In genomic region chr1:172356620-172357019, GRCh38 we compare ENCODE assay signal across 7 cellular contexts.
DNase-seq lines count a peak whose midpoint lies in the region; TF ChIP-seq lines count a peak whose summit lies in the region.

No MANE protein-coding gene starts in this region.

- no peaks in the 10 kb centered on the region for H3K9me3 Mint-ChIP-seq in activated naive CD4-positive, alpha-beta T cell treated with anti-CD3 and anti-CD28 coated beads for 36 hours

- peaks cover 56% of the 10 kb centered on the region for H3F3A ChIP-seq in GM23248 (ENCODE audit: insufficient read depth)
- peaks cover 44% of the 10 kb centered on the region for H3F3A ChIP-seq in SK-N-SH (replicated peaks; ENCODE audit: insufficient read depth)

- H4K20me1 ChIP-seq in GM23248 (ENCODE audit: insufficient read depth): no peaks in the 10 kb centered on the region
- no peaks in the 10 kb centered on the region for H4K20me1 ChIP-seq in SK-N-SH (ENCODE audit: insufficient read depth)

- H3K4me1 ChIP-seq in GM23248 (ENCODE audit: insufficient read depth) (peaks cover 65% of the 10 kb centered on the region), SK-N-SH (ENCODE audit: control insufficient read depth in 1 of 2, insufficient read depth in 2 of 2, low read depth in 1 of 2, low read length in 1 of 2) (peaks cover 58 to 66% of the 10 kb centered on the region in 2 experiments; a peak in 3 of 4 replicates), skeletal muscle satellite cell (ENCODE audit: control insufficient read depth, insufficient read depth, low read length) (peaks cover 64% of the 10 kb centered on the region)

- no peaks in the 10 kb centered on the region for H3K27me3 ChIP-seq in GM23248 (replicated peaks; ENCODE audit: insufficient read depth)
- no peaks in the 10 kb centered on the region for H3K27me3 ChIP-seq in SK-N-SH (ENCODE audit: insufficient read depth)
- no peaks in the 10 kb centered on the region for H3K27me3 ChIP-seq in skeletal muscle satellite cell (ENCODE audit: control insufficient read depth, insufficient read depth, low read length)

- H3K27ac ChIP-seq in GM23248: no peak overlapping the region
- H3K27ac ChIP-seq in SK-N-SH (ENCODE audit: low read depth in 2 of 2, low read length in 1 of 2): peak overlapping the region; percentile 97 to 100

- H3K9ac ChIP-seq in GM23248 (no peak overlapping the region), SK-N-SH (no peak overlapping the region), skeletal muscle satellite cell (ENCODE audit: low read depth, low read length) (no peak overlapping the region)

- H3K4me3 Mint-ChIP-seq in activated naive CD4-positive, alpha-beta T cell treated with anti-CD3 and anti-CD28 coated beads for 36 hours: no peak overlapping the region

- CTCF ChIA-PET in SK-N-SH (lab: Yijun Ruan, JAX): no interaction called here
- CTCF ChIA-PET in activated naive CD4-positive, alpha-beta T cell treated with anti-CD3 and anti-CD28 coated beads for 36 hours (lab: Charles Lee): no interaction called here

- peaks cover 68% of the 10 kb centered on the region for H3K4me1 Mint-ChIP-seq in activated naive CD4-positive, alpha-beta T cell treated with anti-CD3 and anti-CD28 coated beads for 36 hours (ENCODE audit: low read depth)

- in situ Hi-C loops in GM23248 (cut with MboI): no loop called here

- no peaks in the 10 kb centered on the region for H3K9me2 ChIP-seq in GM23248 (ENCODE audit: insufficient read depth)
- H3K9me2 ChIP-seq in SK-N-SH: no peaks in the 10 kb centered on the region

- H3K36me3 ChIP-seq in GM23248 (ENCODE audit: low read depth) (no peaks in the 10 kb centered on the region), SK-N-SH (replicated peaks in 1 of 2; ENCODE audit: control insufficient read depth in 1 of 2, insufficient read depth in 2 of 2, low read length in 1 of 2) (no peaks in the 10 kb centered on the region), skeletal muscle satellite cell (ENCODE audit: insufficient read depth, low read length) (no peaks in the 10 kb centered on the region)

- TF ChIP-seq CTCF in SK-N-SH (IDR thresholded peaks at IDR 0.05) (peak; percentile 31), fibroblast of the aortic adventitia (IDR thresholded peaks at IDR 0.05; ENCODE audit: insufficient read depth, low read length) (peak; percentile 35)

- TF ChIP-seq EP300 in SK-N-SH (IDR thresholded peaks at IDR 0.05; ENCODE audit: borderline replicate concordance in 1 of 2, low read depth in 1 of 2, low read length in 1 of 2): peak; percentile 16 to 96; a peak in 2 of 4 replicates

- intact Hi-C loops in activated naive CD4-positive, alpha-beta T cell treated with anti-CD3 and anti-CD28 coated beads for 36 hours (cut with micrococcal nuclease): loop anchor here (5.0 kb wide), 1 partner anchor 174 kb away; no protein-coding TSS in a partner anchor

- DNase-seq in GM23248 (peak; percentile 61), SK-N-SH (no peak), fibroblast of the aortic adventitia (ENCODE audit: low read depth) (peak; percentile 89), NCI-H2227 (lab: John Stamatoyannopoulos, UW; ENCODE audit: unreplicated experiment) (no peak)
- DNase-seq in stimulated activated CD4-positive, alpha-beta T cell treated with anti-CD3 and anti-CD28 coated beads, Interleukin-4, amount 100 ng/mL, for 4 hours: no peak
- no peak for DNase-seq in activated naive CD4-positive, alpha-beta T cell treated with anti-CD3 and anti-CD28 coated beads for 36 hours

- POLR2A ChIA-PET in SK-N-SH (lab: Yijun Ruan, JAX): no interaction called here

- no peaks in the 10 kb centered on the region for H3K27me3 Mint-ChIP-seq in activated naive CD4-positive, alpha-beta T cell treated with anti-CD3 and anti-CD28 coated beads for 36 hours (ENCODE audit: low read depth)

- H3K4me2 ChIP-seq in GM23248 (ENCODE audit: unreplicated experiment) (peak overlapping the region; percentile 31), SK-N-SH (peak overlapping the region; percentile 69; the same call in 1 of the 2 replicates), skeletal muscle satellite cell (ENCODE audit: low read length) (peak overlapping the region; percentile 50)

- H3K9me3 ChIP-seq in GM23248 (ENCODE audit: low read depth) (no peaks in the 10 kb centered on the region), SK-N-SH (no peaks in the 10 kb centered on the region), skeletal muscle satellite cell (replicated peaks; ENCODE audit: low read length) (no peaks in the 10 kb centered on the region)

- H3K79me2 ChIP-seq in GM23248 (ENCODE audit: insufficient read depth): no peaks in the 10 kb centered on the region
- H3K79me2 ChIP-seq in SK-N-SH (ENCODE audit: insufficient read depth): no peaks in the 10 kb centered on the region

- H2AFZ ChIP-seq in GM23248 (no peak overlapping the region), SK-N-SH (ENCODE audit: low read depth) (no peak overlapping the region)

- H3K4me3 ChIP-seq in GM23248 (no peak overlapping the region), SK-N-SH (ENCODE audit: low read depth in 2 of 2, low read length in 1 of 2) (no peak overlapping the region), fibroblast of the aortic adventitia (ENCODE audit: low read depth, low read length) (no peak overlapping the region), skeletal muscle satellite cell (ENCODE audit: low read length) (no peak overlapping the region)

- no peak overlapping the region for H3K27ac Mint-ChIP-seq in activated naive CD4-positive, alpha-beta T cell treated with anti-CD3 and anti-CD28 coated beads for 36 hours

- H3K36me3 Mint-ChIP-seq in activated naive CD4-positive, alpha-beta T cell treated with anti-CD3 and anti-CD28 coated beads for 36 hours (ENCODE audit: low read depth): no peaks in the 10 kb centered on the region

- TF ChIP-seq RAD21 in SK-N-SH (IDR thresholded peaks at IDR 0.05; ENCODE audit: low read length): no peak

TF ChIP-seq in SK-N-SH, 30 proteins besides CTCF, POLR2A, EP300 and RAD21 (continues in another document):
- no peak for TF ChIP-seq RCOR1 (IDR thresholded peaks at IDR 0.05; ENCODE audit: low read length)
- peak; percentile 89 for TF ChIP-seq TEAD4 (IDR thresholded peaks at IDR 0.05; ENCODE audit: borderline replicate concordance, insufficient read depth)
- TF ChIP-seq RFX5 (IDR thresholded peaks at IDR 0.05; ENCODE audit: low read length): no peak
- 0 out of 2 replicates have a peak, but pooled peaks have one; percentile 32 for TF ChIP-seq ZBTB33 (IDR thresholded peaks at IDR 0.05; ENCODE audit: borderline replicate concordance, low read depth)
- 0 out of 2 replicates have a peak, but pooled peaks have one; percentile 15 for TF ChIP-seq SMC3 (IDR thresholded peaks at IDR 0.05; ENCODE audit: low read depth, low read length)
- TF ChIP-seq IRF3 (IDR thresholded peaks at IDR 0.05; ENCODE audit: low read depth, low read length): no peak
- no peak for TF ChIP-seq NRF1 (IDR thresholded peaks at IDR 0.05; ENCODE audit: low read depth, low read length)
- TF ChIP-seq JUND (IDR thresholded peaks at IDR 0.05): peak; percentile 91
- TF ChIP-seq TAF1 (IDR thresholded peaks at IDR 0.05; ENCODE audit: borderline replicate concordance, low read depth, low read length): no peak
- TF ChIP-seq USF2 (IDR thresholded peaks at IDR 0.05; ENCODE audit: borderline replicate concordance, low read depth, low read length): no peak
- peak; percentile 68; the same call in 1 of the 2 replicates for TF ChIP-seq POLR2AphosphoS5 (IDR thresholded peaks at IDR 0.05; ENCODE audit: low read depth, low read length)
- TF ChIP-seq MXI1 (IDR thresholded peaks at IDR 0.05; ENCODE audit: low read depth, low read length): no peak
- TF ChIP-seq USF1 (IDR thresholded peaks at IDR 0.05; ENCODE audit: borderline replicate concordance, low read depth): no peak
- peak; percentile 97 for TF ChIP-seq TCF12 (IDR thresholded peaks at IDR 0.05)
- peak; percentile 94 for TF ChIP-seq RXRA (IDR thresholded peaks at IDR 0.05; ENCODE audit: borderline replicate concordance, low read depth)
- peak; percentile 61; the same call in 1 of the 2 replicates for TF ChIP-seq MEF2A (IDR thresholded peaks at IDR 0.05; ENCODE audit: borderline replicate concordance, low read depth)

Comparison
In these comparisons a context has a peak if more than half of its experiments do, and no peak if none do; other contexts are left out.
1. DNase-seq: peak in GM23248 (single experiment) and fibroblast of the aortic adventitia (single experiment); none in SK-N-SH (single experiment), NCI-H2227 (single experiment), stimulated activated CD4-positive, alpha-beta T cell treated with anti-CD3 and anti-CD28 coated beads, Interleukin-4, amount 100 ng/mL, for 4 hours (0 of 2) and activated naive CD4-positive, alpha-beta T cell treated with anti-CD3 and anti-CD28 coated beads for 36 hours (single experiment).
2. Peak in every context shown above with its lines, with median percentiles within 50 percentile points of each other: H3K4me2 ChIP-seq.